33 cellular contexts compared by ENCODE assay signal in genomic region chr14:34775922-34776321, GRCh38.
"Had no signal": no experiment of that assay in that cellular context is flagged by ENCODE, and none has a peak within 500 bp of the region (broad histone marks: within the 10 kb centered on the region; RNA-seq: fewer than 3 reads in every experiment).

No MANE protein-coding gene starts in this region.

- H3K9me3 ChIP-seq: colonic mucosa, gastrocnemius medialis, left ventricle myocardium inferior, mucosa of descending colon, ovary, prostate gland, uterus had no signal

- H3K27ac ChIP-seq: colonic mucosa, gastrocnemius medialis, left ventricle myocardium inferior, ovary, prostate gland, uterus had no signal

- H3K36me3 ChIP-seq: ovary, prostate gland, uterus had no signal

- H3K4me1 ChIP-seq: colonic mucosa, gastrocnemius medialis, left ventricle myocardium inferior, prostate gland, uterus had no signal

- H3K27me3 ChIP-seq: colonic mucosa, gastrocnemius medialis, ovary, uterus had no signal

- H3K4me1 Mint-ChIP-seq: activated CD4-positive, alpha-beta T cell treated with anti-CD3 and anti-CD28 coated beads for 36 hours; activated naive CD8-positive, alpha-beta T cell treated with anti-CD3 and anti-CD28 coated beads, Interleukin-2, amount 50 U/mL, for 24 hours; activated T-helper 17 cell treated with anti-CD3 and anti-CD28 coated beads, Interleukin-2, amount 50 U/mL, for 72 hours; nephron progenitor cell; stimulated activated memory B cell treated with anti-CD40 and anti-IgM and Interleukin-4, amounts not matched to agents 10 μg/mL and 1 μg/mL and 100 μg/mL, for 72 hours; stimulated activated naive CD8-positive, alpha-beta T cell treated with anti-CD3 and anti-CD28 coated beads, Interleukin-15, amount 100 ng/mL, for 72 hours had no signal

- ATAC-seq: activated CD4-positive, alpha-beta T cell treated with anti-CD3 and anti-CD28 coated beads for 36 hours; activated naive CD8-positive, alpha-beta T cell treated with anti-CD3 and anti-CD28 coated beads, Interleukin-2, amount 50 U/mL, for 24 hours; activated T-cell treated with anti-CD3 and anti-CD28 coated beads, Interleukin-2, amount 50 U/mL, for 4 hours; activated T-helper 17 cell treated with anti-CD3 and anti-CD28 coated beads, Interleukin-2, amount 50 U/mL, for 72 hours; gastrocnemius medialis; mucosa of descending colon; stimulated activated memory B cell treated with anti-CD40 and anti-IgM and Interleukin-4, amounts not matched to agents 10 μg/mL and 1 μg/mL and 100 μg/mL, for 72 hours; stimulated activated naive CD8-positive, alpha-beta T cell treated with anti-CD3 and anti-CD28 coated beads, Interleukin-15, amount 100 ng/mL, for 72 hours had no signal

- FAIRE-seq: endometrium, islet of Langerhans had no signal

- H3K9me3 Mint-ChIP-seq: activated naive CD8-positive, alpha-beta T cell treated with anti-CD3 and anti-CD28 coated beads, Interleukin-2, amount 50 U/mL, for 24 hours; activated T-cell treated with anti-CD3 and anti-CD28 coated beads, Interleukin-2, amount 50 U/mL, for 4 hours; activated T-helper 17 cell treated with anti-CD3 and anti-CD28 coated beads, Interleukin-2, amount 50 U/mL, for 72 hours; nephron progenitor cell; stimulated activated memory B cell treated with anti-CD40 and anti-IgM and Interleukin-4, amounts not matched to agents 10 μg/mL and 1 μg/mL and 100 μg/mL, for 72 hours; stimulated activated naive CD8-positive, alpha-beta T cell treated with anti-CD3 and anti-CD28 coated beads, Interleukin-15, amount 100 ng/mL, for 72 hours; T-helper 2 cell treated with Interferon-gamma antibody and Interleukin-4, amounts not matched to agents 5 μg/mL and 100 μg/mL, for 36 hours; type B pancreatic cell had no signal

- H3K4me3 ChIP-seq: colonic mucosa, gastrocnemius medialis, left ventricle myocardium inferior, lung, mucosa of descending colon, ovary, prostate gland, smooth muscle cell, uterus had no signal

- H3K4me3 Mint-ChIP-seq: activated CD4-positive, alpha-beta T cell treated with anti-CD3 and anti-CD28 coated beads for 36 hours; activated naive CD8-positive, alpha-beta T cell treated with anti-CD3 and anti-CD28 coated beads, Interleukin-2, amount 50 U/mL, for 24 hours; activated T-cell treated with anti-CD3 and anti-CD28 coated beads, Interleukin-2, amount 50 U/mL, for 4 hours; activated T-helper 17 cell treated with anti-CD3 and anti-CD28 coated beads, Interleukin-2, amount 50 U/mL, for 72 hours; nephron progenitor cell; stimulated activated memory B cell treated with anti-CD40 and anti-IgM and Interleukin-4, amounts not matched to agents 10 μg/mL and 1 μg/mL and 100 μg/mL, for 72 hours; stimulated activated naive CD8-positive, alpha-beta T cell treated with anti-CD3 and anti-CD28 coated beads, Interleukin-15, amount 100 ng/mL, for 72 hours; T-helper 2 cell treated with Interferon-gamma antibody and Interleukin-4, amounts not matched to agents 5 μg/mL and 100 μg/mL, for 36 hours; type B pancreatic cell had no signal

- H3K27me3 Mint-ChIP-seq: activated CD4-positive, alpha-beta T cell treated with anti-CD3 and anti-CD28 coated beads for 36 hours; activated naive CD8-positive, alpha-beta T cell treated with anti-CD3 and anti-CD28 coated beads, Interleukin-2, amount 50 U/mL, for 24 hours; activated T-helper 17 cell treated with anti-CD3 and anti-CD28 coated beads, Interleukin-2, amount 50 U/mL, for 72 hours; stimulated activated memory B cell treated with anti-CD40 and anti-IgM and Interleukin-4, amounts not matched to agents 10 μg/mL and 1 μg/mL and 100 μg/mL, for 72 hours; stimulated activated naive CD8-positive, alpha-beta T cell treated with anti-CD3 and anti-CD28 coated beads, Interleukin-15, amount 100 ng/mL, for 72 hours; type B pancreatic cell had no signal

- DNase-seq: activated CD4-positive, alpha-beta T cell treated with anti-CD3 and anti-CD28 coated beads for 36 hours; activated CD4-positive, alpha-beta T cell treated with anti-CD3 and anti-CD28 coated beads, Interleukin-2, amount 50 U/mL, for 48 hours; activated CD4-positive, CD25-positive, alpha-beta regulatory T cell; activated CD8-positive, alpha-beta memory T cell treated with anti-CD3 and anti-CD28 coated beads for 24 hours; activated gamma-delta T cell treated with Interleukin-2 at 50 U/mL for 16 hours; activated naive CD4-positive, alpha-beta T cell treated with anti-CD3 and anti-CD28 coated beads, Interleukin-2, amount 50 U/mL, for 16 hours; activated naive CD8-positive, alpha-beta T cell treated with anti-CD3 and anti-CD28 coated beads, Interleukin-2, amount 50 U/mL, for 24 hours; activated T-cell treated with anti-CD3 and anti-CD28 coated beads, Interleukin-2, amount 50 U/mL, for 4 hours; amygdala; cerebellar nuclear complex; colonic mucosa; effector CD8-positive, alpha-beta T cell; gastrocnemius medialis; glutamatergic neuron; left ventricle myocardium inferior; mucosa of descending colon; nephron progenitor cell; ovary; stimulated activated CD4-positive, alpha-beta T cell treated with anti-CD3 and anti-CD28 coated beads, Interleukin-1b, Interleukin-23, amount 100 ng/mL, for 48 hours; stimulated activated CD4-positive, alpha-beta T cell treated with anti-CD3 and anti-CD28 coated beads, Interleukin-4, amount 100 ng/mL, for 4 hours; stimulated activated CD8-positive, alpha-beta memory T cell treated with anti-CD3 and anti-CD28 coated beads, Interleukin-4, amount 100 ng/mL, for 48 hours; stimulated activated naive CD8-positive, alpha-beta T cell treated with anti-CD3 and anti-CD28 coated beads, Interleukin-15, amount 100 ng/mL, for 72 hours; substantia nigra; uterus had no signal

- H3K27ac Mint-ChIP-seq: activated CD4-positive, alpha-beta T cell treated with anti-CD3 and anti-CD28 coated beads for 36 hours; activated naive CD8-positive, alpha-beta T cell treated with anti-CD3 and anti-CD28 coated beads, Interleukin-2, amount 50 U/mL, for 24 hours; activated T-helper 17 cell treated with anti-CD3 and anti-CD28 coated beads, Interleukin-2, amount 50 U/mL, for 72 hours; nephron progenitor cell; stimulated activated memory B cell treated with anti-CD40 and anti-IgM and Interleukin-4, amounts not matched to agents 10 μg/mL and 1 μg/mL and 100 μg/mL, for 72 hours; T-helper 2 cell treated with Interferon-gamma antibody and Interleukin-4, amounts not matched to agents 5 μg/mL and 100 μg/mL, for 36 hours; type B pancreatic cell had no signal
